ENCODE assay signal across 1 cellular context in the genomic region with DNA sequence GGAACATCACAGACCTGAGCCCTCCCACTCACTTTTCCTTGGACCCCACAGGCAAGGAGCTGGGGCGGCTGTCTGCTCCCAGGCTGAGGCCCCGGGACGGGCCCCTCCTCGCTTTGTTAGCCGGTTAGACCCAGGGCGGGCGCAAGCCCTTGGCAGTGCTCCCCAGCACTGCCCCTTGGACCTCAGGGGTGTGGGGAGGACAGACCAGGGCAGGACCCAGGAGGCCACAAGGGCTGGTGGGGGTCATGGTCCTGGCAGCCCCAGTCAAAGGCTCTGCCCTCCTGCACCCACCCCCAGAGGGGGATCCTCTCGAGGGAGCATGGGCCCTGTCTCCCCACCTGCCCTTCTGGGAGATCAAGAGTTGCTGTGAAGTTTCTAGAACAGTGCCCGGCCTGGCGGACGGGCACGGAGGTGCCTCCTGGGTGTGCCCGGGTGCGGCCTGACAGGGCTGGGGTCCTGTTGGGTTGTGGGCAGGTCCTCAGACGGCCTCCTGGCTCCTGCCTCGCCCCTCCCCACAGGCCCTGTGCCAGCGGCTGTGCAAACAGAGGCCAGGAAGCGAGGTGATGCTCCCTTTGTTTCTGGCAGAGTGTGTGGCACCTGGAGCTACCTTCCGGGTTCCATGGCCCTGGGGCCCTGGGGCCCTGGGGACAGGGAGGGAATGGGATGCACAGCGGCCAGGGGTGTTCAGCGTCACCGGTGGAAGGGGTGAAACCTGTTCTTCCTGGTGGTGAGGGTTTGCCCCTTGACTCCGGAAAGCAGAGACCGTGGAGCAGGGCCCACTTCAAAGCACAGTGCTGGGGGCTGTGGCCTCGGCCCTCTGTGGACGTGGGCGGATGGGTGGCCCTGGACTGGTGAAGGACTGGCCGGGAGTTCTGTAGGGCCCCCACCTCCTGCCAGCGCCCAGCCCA.
TF ChIP-seq lines count a peak whose summit lies in the region.

No MANE protein-coding gene starts in this region.

TF ChIP-seq in HepG2, 621 proteins besides CTCF, POLR2A, EP300 and RAD21 (continued from another document and continues in another):
- TF ChIP-seq, protein P1, sequence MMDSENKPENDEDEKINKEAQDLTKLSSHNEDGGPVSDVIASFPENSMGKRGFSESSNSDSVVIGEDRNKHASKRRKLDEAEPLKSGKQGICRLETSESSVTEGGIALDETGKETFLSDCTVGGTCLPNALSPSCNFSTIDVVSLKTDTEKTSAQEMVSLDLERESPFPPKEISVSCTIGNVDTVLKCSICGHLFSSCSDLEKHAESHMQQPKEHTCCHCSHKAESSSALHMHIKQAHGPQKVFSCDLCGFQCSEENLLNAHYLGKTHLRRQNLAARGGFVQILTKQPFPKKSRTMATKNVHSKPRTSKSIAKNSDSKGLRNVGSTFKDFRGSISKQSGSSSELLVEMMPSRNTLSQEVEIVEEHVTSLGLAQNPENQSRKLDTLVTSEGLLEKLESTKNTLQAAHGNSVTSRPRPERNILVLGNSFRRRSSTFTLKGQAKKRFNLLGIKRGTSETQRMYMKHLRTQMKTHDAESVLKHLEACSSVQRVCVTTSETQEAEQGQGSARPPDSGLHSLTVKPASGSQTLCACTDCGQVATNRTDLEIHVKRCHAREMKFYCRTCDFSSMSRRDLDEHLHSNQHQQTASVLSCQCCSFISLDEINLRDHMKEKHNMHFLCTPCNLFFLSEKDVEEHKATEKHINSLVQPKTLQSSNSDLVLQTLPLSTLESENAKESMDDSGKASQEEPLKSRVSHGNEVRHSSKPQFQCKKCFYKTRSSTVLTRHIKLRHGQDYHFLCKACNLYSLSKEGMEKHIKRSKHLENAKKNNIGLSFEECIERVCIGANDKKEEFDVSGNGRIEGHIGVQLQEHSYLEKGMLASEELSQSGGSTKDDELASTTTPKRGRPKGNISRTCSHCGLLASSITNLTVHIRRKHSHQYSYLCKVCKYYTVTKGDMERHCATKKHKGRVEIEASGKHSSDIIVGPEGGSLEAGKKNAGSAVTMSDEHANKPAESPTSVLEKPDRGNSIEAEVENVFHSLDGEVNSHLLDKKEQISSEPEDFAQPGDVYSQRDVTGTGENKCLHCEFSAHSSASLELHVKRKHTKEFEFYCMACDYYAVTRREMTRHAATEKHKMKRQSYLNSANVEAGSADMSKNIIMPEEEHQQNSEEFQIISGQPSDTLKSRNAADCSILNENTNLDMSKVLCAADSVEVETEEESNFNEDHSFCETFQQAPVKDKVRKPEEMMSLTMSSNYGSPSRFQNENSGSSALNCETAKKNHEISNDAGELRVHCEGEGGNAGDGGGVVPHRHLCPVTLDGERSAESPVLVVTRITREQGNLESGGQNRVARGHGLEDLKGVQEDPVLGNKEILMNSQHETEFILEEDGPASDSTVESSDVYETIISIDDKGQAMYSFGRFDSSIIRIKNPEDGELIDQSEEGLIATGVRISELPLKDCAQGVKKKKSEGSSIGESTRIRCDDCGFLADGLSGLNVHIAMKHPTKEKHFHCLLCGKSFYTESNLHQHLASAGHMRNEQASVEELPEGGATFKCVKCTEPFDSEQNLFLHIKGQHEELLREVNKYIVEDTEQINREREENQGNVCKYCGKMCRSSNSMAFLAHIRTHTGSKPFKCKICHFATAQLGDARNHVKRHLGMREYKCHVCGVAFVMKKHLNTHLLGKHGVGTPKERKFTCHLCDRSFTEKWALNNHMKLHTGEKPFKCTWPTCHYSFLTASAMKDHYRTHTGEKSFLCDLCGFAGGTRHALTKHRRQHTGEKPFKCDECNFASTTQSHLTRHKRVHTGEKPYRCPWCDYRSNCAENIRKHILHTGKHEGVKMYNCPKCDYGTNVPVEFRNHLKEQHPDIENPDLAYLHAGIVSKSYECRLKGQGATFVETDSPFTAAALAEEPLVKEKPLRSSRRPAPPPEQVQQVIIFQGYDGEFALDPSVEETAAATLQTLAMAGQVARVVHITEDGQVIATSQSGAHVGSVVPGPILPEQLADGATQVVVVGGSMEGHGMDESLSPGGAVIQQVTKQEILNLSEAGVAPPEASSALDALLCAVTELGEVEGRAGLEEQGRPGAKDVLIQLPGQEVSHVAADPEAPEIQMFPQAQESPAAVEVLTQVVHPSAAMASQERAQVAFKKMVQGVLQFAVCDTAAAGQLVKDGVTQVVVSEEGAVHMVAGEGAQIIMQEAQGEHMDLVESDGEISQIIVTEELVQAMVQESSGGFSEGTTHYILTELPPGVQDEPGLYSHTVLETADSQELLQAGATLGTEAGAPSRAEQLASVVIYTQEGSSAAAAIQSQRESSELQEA (CRISPR knock-in tag; IDR thresholded peaks at IDR 0.05; ENCODE audit: not compliant biosample characterization) = no peak
- TF ChIP-seq, protein P2, sequence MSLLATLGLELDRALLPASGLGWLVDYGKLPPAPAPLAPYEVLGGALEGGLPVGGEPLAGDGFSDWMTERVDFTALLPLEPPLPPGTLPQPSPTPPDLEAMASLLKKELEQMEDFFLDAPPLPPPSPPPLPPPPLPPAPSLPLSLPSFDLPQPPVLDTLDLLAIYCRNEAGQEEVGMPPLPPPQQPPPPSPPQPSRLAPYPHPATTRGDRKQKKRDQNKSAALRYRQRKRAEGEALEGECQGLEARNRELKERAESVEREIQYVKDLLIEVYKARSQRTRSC (CRISPR knock-in tag; IDR thresholded peaks at IDR 0.05; ENCODE audit: low read depth) = no peak
- TF ChIP-seq ZFP1 (CRISPR knock-in tag; IDR thresholded peaks at IDR 0.05) (no peak), NR1H2 (CRISPR knock-in tag; IDR thresholded peaks at IDR 0.05; ENCODE audit: borderline replicate concordance, low read depth) (peak; percentile 55; the same call in 1 of the 2 replicates), SAFB2 (CRISPR knock-in tag; IDR thresholded peaks at IDR 0.05; ENCODE audit: borderline replicate concordance, low read depth) (no peak; the same call in 1 of the 2 replicates), SALL1 (CRISPR knock-in tag; IDR thresholded peaks at IDR 0.05) (peak; percentile 65), ZSCAN29 (CRISPR knock-in tag; conservative IDR thresholded peaks at IDR 0.05) (no peak), SATB2 (CRISPR knock-in tag; IDR thresholded peaks at IDR 0.05) (no peak), KLF13 (CRISPR knock-in tag; IDR thresholded peaks at IDR 0.05) (no peak), RELA (CRISPR knock-in tag; IDR thresholded peaks at IDR 0.05) (0 out of 2 replicates have a peak, but pooled peaks have one; percentile 30), ZKSCAN5 (CRISPR knock-in tag; IDR thresholded peaks at IDR 0.05) (no peak), TCF7 (IDR thresholded peaks at IDR 0.05; ENCODE audit: low read depth) (no peak), ISX (CRISPR knock-in tag; conservative IDR thresholded peaks at IDR 0.05) (no peak), ZNF335 (CRISPR knock-in tag; IDR thresholded peaks at IDR 0.05) (peak; percentile 91; the same call in 1 of the 2 replicates), ADNP (CRISPR knock-in tag; IDR thresholded peaks at IDR 0.05) (no peak), ZNF121 (CRISPR knock-in tag; IDR thresholded peaks at IDR 0.05) (no peak), SNAPC2 (CRISPR knock-in tag; IDR thresholded peaks at IDR 0.05) (no peak), CREB1 (IDR thresholded peaks at IDR 0.05) (no peak), CREB1 (CRISPR knock-in tag; IDR thresholded peaks at IDR 0.05) (no peak), ZNF724P (CRISPR knock-in tag; IDR thresholded peaks at IDR 0.05; ENCODE audit: borderline replicate concordance) (peak; percentile 66; the same call in 1 of the 2 replicates), PAF1 (CRISPR knock-in tag; IDR thresholded peaks at IDR 0.05) (0 out of 2 replicates have a peak, but pooled peaks have one; percentile 39), ATM (IDR thresholded peaks at IDR 0.05; ENCODE audit: borderline replicate concordance) (no peak), ZNF772 (CRISPR knock-in tag; IDR thresholded peaks at IDR 0.05) (0 out of 2 replicates have a peak, but pooled peaks have one; percentile 21), NCOA2 (CRISPR knock-in tag; IDR thresholded peaks at IDR 0.05) (peak; percentile 67), ZNF607 (CRISPR knock-in tag; IDR thresholded peaks at IDR 0.05; ENCODE audit: borderline replicate concordance) (no peak; the same call in 1 of the 2 replicates), PHF8 (CRISPR knock-in tag; IDR thresholded peaks at IDR 0.05) (peak; percentile 51; the same call in 1 of the 2 replicates), ELF4 (CRISPR knock-in tag; IDR thresholded peaks at IDR 0.05; ENCODE audit: borderline replicate concordance) (peak; percentile 60; the same call in 1 of the 2 replicates), ZNF670 (CRISPR knock-in tag; IDR thresholded peaks at IDR 0.05; ENCODE audit: borderline replicate concordance) (no peak; the same call in 1 of the 2 replicates), HMG20A (CRISPR knock-in tag; IDR thresholded peaks at IDR 0.05; ENCODE audit: borderline replicate concordance) (no peak), TCF12 (IDR thresholded peaks at IDR 0.05) (no peak), TCF12 (CRISPR knock-in tag; IDR thresholded peaks at IDR 0.05) (no peak; the same call in 1 of the 2 replicates), NFE2 (CRISPR knock-in tag; IDR thresholded peaks at IDR 0.05) (no peak), DR1 (CRISPR knock-in tag; IDR thresholded peaks at IDR 0.05) (no peak)
- TF ChIP-seq, protein P3, sequence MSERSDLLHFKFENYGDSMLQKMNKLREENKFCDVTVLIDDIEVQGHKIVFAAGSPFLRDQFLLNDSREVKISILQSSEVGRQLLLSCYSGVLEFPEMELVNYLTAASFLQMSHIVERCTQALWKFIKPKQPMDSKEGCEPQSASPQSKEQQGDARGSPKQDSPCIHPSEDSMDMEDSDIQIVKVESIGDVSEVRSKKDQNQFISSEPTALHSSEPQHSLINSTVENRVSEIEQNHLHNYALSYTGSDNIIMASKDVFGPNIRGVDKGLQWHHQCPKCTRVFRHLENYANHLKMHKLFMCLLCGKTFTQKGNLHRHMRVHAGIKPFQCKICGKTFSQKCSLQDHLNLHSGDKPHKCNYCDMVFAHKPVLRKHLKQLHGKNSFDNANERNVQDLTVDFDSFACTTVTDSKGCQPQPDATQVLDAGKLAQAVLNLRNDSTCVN (CRISPR knock-in tag; IDR thresholded peaks at IDR 0.05; ENCODE audit: borderline replicate concordance) = 0 out of 2 replicates have a peak, but pooled peaks have one; percentile 1
- TF ChIP-seq, protein P4, sequence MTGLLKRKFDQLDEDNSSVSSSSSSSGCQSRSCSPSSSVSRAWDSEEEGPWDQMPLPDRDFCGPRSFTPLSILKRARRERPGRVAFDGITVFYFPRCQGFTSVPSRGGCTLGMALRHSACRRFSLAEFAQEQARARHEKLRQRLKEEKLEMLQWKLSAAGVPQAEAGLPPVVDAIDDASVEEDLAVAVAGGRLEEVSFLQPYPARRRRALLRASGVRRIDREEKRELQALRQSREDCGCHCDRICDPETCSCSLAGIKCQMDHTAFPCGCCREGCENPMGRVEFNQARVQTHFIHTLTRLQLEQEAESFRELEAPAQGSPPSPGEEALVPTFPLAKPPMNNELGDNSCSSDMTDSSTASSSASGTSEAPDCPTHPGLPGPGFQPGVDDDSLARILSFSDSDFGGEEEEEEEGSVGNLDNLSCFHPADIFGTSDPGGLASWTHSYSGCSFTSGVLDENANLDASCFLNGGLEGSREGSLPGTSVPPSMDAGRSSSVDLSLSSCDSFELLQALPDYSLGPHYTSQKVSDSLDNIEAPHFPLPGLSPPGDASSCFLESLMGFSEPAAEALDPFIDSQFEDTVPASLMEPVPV (CRISPR knock-in tag; IDR thresholded peaks at IDR 0.05) = no peak
- TF ChIP-seq, protein P5, sequence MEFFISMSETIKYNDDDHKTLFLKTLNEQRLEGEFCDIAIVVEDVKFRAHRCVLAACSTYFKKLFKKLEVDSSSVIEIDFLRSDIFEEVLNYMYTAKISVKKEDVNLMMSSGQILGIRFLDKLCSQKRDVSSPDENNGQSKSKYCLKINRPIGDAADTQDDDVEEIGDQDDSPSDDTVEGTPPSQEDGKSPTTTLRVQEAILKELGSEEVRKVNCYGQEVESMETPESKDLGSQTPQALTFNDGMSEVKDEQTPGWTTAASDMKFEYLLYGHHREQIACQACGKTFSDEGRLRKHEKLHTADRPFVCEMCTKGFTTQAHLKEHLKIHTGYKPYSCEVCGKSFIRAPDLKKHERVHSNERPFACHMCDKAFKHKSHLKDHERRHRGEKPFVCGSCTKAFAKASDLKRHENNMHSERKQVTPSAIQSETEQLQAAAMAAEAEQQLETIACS (CRISPR knock-in tag; IDR thresholded peaks at IDR 0.05) = no peak
- TF ChIP-seq, protein P6, sequence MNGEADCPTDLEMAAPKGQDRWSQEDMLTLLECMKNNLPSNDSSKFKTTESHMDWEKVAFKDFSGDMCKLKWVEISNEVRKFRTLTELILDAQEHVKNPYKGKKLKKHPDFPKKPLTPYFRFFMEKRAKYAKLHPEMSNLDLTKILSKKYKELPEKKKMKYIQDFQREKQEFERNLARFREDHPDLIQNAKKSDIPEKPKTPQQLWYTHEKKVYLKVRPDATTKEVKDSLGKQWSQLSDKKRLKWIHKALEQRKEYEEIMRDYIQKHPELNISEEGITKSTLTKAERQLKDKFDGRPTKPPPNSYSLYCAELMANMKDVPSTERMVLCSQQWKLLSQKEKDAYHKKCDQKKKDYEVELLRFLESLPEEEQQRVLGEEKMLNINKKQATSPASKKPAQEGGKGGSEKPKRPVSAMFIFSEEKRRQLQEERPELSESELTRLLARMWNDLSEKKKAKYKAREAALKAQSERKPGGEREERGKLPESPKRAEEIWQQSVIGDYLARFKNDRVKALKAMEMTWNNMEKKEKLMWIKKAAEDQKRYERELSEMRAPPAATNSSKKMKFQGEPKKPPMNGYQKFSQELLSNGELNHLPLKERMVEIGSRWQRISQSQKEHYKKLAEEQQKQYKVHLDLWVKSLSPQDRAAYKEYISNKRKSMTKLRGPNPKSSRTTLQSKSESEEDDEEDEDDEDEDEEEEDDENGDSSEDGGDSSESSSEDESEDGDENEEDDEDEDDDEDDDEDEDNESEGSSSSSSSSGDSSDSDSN (CRISPR knock-in tag; IDR thresholded peaks at IDR 0.05) = peak; percentile 83
- TF ChIP-seq, protein P7, sequence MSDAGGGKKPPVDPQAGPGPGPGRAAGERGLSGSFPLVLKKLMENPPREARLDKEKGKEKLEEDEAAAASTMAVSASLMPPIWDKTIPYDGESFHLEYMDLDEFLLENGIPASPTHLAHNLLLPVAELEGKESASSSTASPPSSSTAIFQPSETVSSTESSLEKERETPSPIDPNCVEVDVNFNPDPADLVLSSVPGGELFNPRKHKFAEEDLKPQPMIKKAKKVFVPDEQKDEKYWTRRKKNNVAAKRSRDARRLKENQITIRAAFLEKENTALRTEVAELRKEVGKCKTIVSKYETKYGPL (CRISPR knock-in tag; IDR thresholded peaks at IDR 0.05) = no peak
- TF ChIP-seq, protein P8, sequence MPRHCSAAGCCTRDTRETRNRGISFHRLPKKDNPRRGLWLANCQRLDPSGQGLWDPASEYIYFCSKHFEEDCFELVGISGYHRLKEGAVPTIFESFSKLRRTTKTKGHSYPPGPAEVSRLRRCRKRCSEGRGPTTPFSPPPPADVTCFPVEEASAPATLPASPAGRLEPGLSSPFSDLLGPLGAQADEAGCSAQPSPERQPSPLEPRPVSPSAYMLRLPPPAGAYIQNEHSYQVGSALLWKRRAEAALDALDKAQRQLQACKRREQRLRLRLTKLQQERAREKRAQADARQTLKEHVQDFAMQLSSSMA (CRISPR knock-in tag; IDR thresholded peaks at IDR 0.05) = no peak; the same call in 1 of the 2 replicates
- TF ChIP-seq, protein P9, sequence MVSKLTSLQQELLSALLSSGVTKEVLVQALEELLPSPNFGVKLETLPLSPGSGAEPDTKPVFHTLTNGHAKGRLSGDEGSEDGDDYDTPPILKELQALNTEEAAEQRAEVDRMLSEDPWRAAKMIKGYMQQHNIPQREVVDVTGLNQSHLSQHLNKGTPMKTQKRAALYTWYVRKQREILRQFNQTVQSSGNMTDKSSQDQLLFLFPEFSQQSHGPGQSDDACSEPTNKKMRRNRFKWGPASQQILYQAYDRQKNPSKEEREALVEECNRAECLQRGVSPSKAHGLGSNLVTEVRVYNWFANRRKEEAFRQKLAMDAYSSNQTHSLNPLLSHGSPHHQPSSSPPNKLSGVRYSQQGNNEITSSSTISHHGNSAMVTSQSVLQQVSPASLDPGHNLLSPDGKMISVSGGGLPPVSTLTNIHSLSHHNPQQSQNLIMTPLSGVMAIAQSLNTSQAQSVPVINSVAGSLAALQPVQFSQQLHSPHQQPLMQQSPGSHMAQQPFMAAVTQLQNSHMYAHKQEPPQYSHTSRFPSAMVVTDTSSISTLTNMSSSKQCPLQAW (CRISPR knock-in tag; IDR thresholded peaks at IDR 0.05) = peak; percentile 85
